In the genomic region with DNA sequence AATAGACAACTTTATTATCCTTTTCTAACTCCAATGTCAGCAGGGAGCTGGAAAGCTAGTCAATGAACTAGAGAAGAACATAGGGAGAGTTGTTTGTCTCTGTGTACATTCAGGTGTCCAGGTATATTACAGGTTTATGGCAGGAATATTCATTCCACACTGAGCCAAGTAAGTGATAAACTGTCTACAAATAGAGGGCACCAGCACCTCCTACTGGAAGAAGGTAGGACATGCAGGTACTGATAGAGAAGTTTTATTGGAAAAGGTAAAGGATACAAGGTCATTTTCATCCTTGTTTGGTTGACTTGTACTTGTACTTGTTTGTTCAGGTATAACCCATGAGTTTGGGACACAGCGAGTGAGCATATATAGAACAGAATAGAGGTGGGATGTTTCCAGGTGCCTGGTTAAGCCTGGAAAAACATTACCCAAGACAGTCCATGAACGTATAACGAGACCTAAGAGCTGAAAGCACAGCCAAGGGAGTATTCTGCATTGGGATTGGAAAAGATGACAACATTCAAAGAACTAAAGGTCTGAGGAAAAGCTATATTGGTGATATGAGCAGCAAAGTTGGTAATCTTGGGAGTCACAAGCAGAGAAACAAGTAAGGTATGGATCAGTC, we compare ENCODE assay signal across 8 cellular contexts.
DNase-seq lines count a peak whose midpoint lies in the region; ATAC-seq and TF ChIP-seq lines count a peak whose summit lies in the region.

No MANE protein-coding gene starts in this region.

- H3K4me1 ChIP-seq in adipocyte (ENCODE audit: control insufficient read depth, insufficient read depth, low read length) = peaks cover 7% of the 10 kb centered on the region

- peak; percentile 3 for DNase-seq in NCI-H345 (lab: John Stamatoyannopoulos, UW)
- no peak for DNase-seq in NCI-H345 treated with DMSO at 0.1 percent for 48 hours (lab: John Stamatoyannopoulos, UW; ENCODE audit: unreplicated experiment)
- DNase-seq in adipocyte (ENCODE audit: low read depth) = peak; percentile 45
- no peak for DNase-seq in left lobe of liver (ENCODE audit: low spot score)
- DNase-seq in DMS153 treated with DMSO at 0.1 percent for 48 hours (lab: John Stamatoyannopoulos, UW; ENCODE audit: unreplicated experiment) = no peak
- no peak for DNase-seq in KG1 (lab: John Stamatoyannopoulos, UW)

- peak; percentile 94 for TF ChIP-seq RAD21 in Ishikawa (IDR thresholded peaks at IDR 0.05; ENCODE audit: low read depth)

- H3K9me3 ChIP-seq in adipocyte (ENCODE audit: control insufficient read depth, low read length) = no peaks in the 10 kb centered on the region

- no peak overlapping the region for H3K4me3 ChIP-seq in adipocyte (ENCODE audit: low read length)

- no peak for TF ChIP-seq EP300 in Ishikawa (IDR thresholded peaks at IDR 0.05; ENCODE audit: borderline replicate concordance)

- H3K36me3 ChIP-seq in adipocyte (ENCODE audit: control insufficient read depth, insufficient read depth, low read length, severe bottlenecking) = no peaks in the 10 kb centered on the region

- H3K9ac ChIP-seq in adipocyte (ENCODE audit: low read length) = no peak overlapping the region

- ATAC-seq in left lobe of liver (peak; percentile 62), GM19452 (IDR thresholded peaks at IDR 0.05; ENCODE audit: unreplicated experiment) (no peak)

- no peaks in the 10 kb centered on the region for H3K27me3 ChIP-seq in adipocyte (replicated peaks; ENCODE audit: control insufficient read depth, insufficient read depth, low read length)

TF ChIP-seq in Ishikawa, 13 proteins besides CTCF, POLR2A, EP300 and RAD21:
- TF ChIP-seq CEBPB (IDR thresholded peaks at IDR 0.05) = no peak

Comparison
In these comparisons a context has a peak if more than half of its experiments do, and no peak if none do; other contexts are left out.
1. DNase-seq: peak in NCI-H345 (single experiment) and adipocyte (single experiment); none in NCI-H345 treated with DMSO at 0.1 percent for 48 hours (single experiment), left lobe of liver (single experiment), DMS153 treated with DMSO at 0.1 percent for 48 hours (single experiment) and KG1 (single experiment).